34 cellular contexts compared by ENCODE assay signal in genomic region chr7:108557191-108557590, GRCh38.
"Had no signal": no experiment of that assay in that cellular context is flagged by ENCODE, and none has a peak within 500 bp of the region (broad histone marks: within the 10 kb centered on the region; RNA-seq: fewer than 3 reads in every experiment).

No MANE protein-coding gene starts in this region.

- ATAC-seq: activated CD4-positive, alpha-beta T cell treated with anti-CD3 and anti-CD28 coated beads for 36 hours; activated CD8-positive, alpha-beta memory T cell treated with anti-CD3 and anti-CD28 coated beads, Interleukin-2, amount 10 ng/mL, durations not matched to agents 7 days and 5 days; activated CD8-positive, alpha-beta T cell treated with anti-CD3 and anti-CD28 coated beads, Interleukin-2, amount 10 ng/mL, durations not matched to agents 7 days and 5 days; activated naive CD4-positive, alpha-beta T cell treated with anti-CD3 and anti-CD28 coated beads, Interleukin-2, amount 50 U/mL, for 72 hours; activated T-helper 17 cell treated with anti-CD3 and anti-CD28 coated beads, Interleukin-2, amount 50 U/mL, for 72 hours; body of pancreas had no signal

- DNase-seq: activated B cell treated with CpG ODN at 0.5 μM for 24 hours; activated CD4-positive, alpha-beta memory T cell treated with anti-CD3 and anti-CD28 coated beads, Interleukin-2, amount 10 ng/mL, durations not matched to agents 7 days and 5 days; activated CD4-positive, alpha-beta T cell treated with anti-CD3 and anti-CD28 coated beads for 1 hour; activated CD4-positive, alpha-beta T cell treated with anti-CD3 and anti-CD28 coated beads for 36 hours; activated CD4-positive, alpha-beta T cell treated with anti-CD3 and anti-CD28 coated beads for 48 hours; activated CD4-positive, alpha-beta T cell treated with anti-CD3 and anti-CD28 coated beads, Interleukin-2, amount 10 ng/mL, durations not matched to agents 7 days and 5 days; activated CD4-positive, alpha-beta T cell treated with anti-CD3 and anti-CD28 coated beads, Interleukin-2, amount 50 U/mL, for 48 hours; activated CD8-positive, alpha-beta memory T cell treated with anti-CD3 and anti-CD28 coated beads for 24 hours; activated CD8-positive, alpha-beta memory T cell treated with anti-CD3 and anti-CD28 coated beads, Interleukin-2, amount 10 ng/mL, durations not matched to agents 7 days and 5 days; activated CD8-positive, alpha-beta memory T cell treated with anti-CD3 and anti-CD28 coated beads, Interleukin-2, amount 50 U/mL, for 48 hours; activated CD8-positive, alpha-beta T cell treated with anti-CD3 and anti-CD28 coated beads, Interleukin-2, amount 10 ng/mL, durations not matched to agents 7 days and 5 days; activated effector memory CD4-positive, alpha-beta T cell treated with anti-CD3 and anti-CD28 coated beads, Interleukin-2, amount 50 U/mL, for 16 hours; activated gamma-delta T cell treated with Interleukin-2 at 50 U/mL for 16 hours; activated naive CD4-positive, alpha-beta T cell; activated naive CD4-positive, alpha-beta T cell treated with anti-CD3 and anti-CD28 coated beads for 36 hours; activated naive CD4-positive, alpha-beta T cell treated with anti-CD3 and anti-CD28 coated beads, Interleukin-2, amount 50 U/mL, for 16 hours; activated naive CD8-positive, alpha-beta T cell treated with anti-CD3 and anti-CD28 coated beads for 36 hours; activated T-cell treated with anti-CD3 and anti-CD28 coated beads, Interleukin-2, amount 50 U/mL, for 24 hours; activated T-cell treated with anti-CD3 and anti-CD28 coated beads, Interleukin-2, amount 50 U/mL, for 48 hours; adrenal gland; amniotic stem cell; aorta; body of pancreas; brain microvascular endothelial cell; central memory CD4-positive, alpha-beta T cell; T-helper 1 cell; T-helper 2 cell; T-helper 9 cell had no signal

- H3K27me3 ChIP-seq: adrenal gland, body of pancreas, brain microvascular endothelial cell, breast epithelium had no signal

- H3K4me3 ChIP-seq: adrenal gland, body of pancreas, breast epithelium had no signal

- H3K36me3 ChIP-seq: adrenal gland, brain microvascular endothelial cell, breast epithelium had no signal

- H3K9me3 ChIP-seq: body of pancreas had no signal

- H3K27ac ChIP-seq: adrenal gland, body of pancreas, brain microvascular endothelial cell, breast epithelium, VCaP had no signal

- FAIRE-seq: astrocyte, TTC549 had no signal

- H3K4me1 ChIP-seq: adrenal gland, body of pancreas, breast epithelium had no signal
